In the genomic region with DNA sequence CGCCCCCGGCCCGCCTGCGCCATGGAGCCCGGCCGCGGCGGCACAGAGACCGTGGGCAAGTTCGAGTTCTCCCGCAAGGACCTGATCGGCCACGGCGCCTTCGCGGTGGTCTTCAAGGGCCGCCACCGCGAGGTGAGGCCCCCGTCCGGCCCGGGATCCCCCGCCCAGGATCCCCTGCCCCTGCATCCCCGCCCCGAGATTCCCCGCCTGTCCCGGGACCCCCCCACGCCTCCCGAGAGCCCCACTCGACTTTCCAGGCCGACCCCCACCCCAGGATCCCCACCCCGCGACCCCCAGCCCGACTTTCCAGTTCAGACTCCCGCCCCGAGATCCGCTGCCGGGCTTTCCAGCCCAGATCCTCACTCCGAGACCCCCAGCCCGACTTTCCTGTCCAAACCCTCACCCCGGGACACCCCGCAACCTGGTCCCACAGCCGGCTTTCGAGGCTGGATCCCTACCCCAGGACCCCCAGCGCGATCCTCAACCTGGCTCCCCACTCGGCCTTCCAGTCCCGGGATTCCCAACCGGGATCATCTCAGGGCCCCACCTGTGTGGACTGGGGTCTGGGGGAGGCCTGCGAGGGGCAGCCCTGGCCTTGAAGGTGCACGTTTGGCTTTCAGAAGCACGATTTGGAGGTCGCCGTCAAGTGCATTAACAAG, we compare ENCODE assay signal across 8 cellular contexts. TPM values are rescaled to one million over a fixed set of nuclear protein-coding genes. Genes with fewer than 3 reads are reported as not detected.
DNase-seq lines count a peak whose midpoint lies in the region; ATAC-seq, FAIRE-seq and TF ChIP-seq lines count a peak whose summit lies in the region.

No MANE protein-coding gene starts in this region.

- peak overlapping the region; percentile 95 to 99 for H3K27ac ChIP-seq in breast epithelium
- H3K27ac ChIP-seq in HepG2 (ENCODE audit: extremely low read length, insufficient read depth, low read length) = peak overlapping the region; percentile 79
- peak overlapping the region; percentile 89 to 99 (median 98) for H3K27ac ChIP-seq in thyroid gland

- no peaks in the 10 kb centered on the region for H3K9me3 Mint-ChIP-seq in IgD-negative memory B cell

- H3K27me3 Mint-ChIP-seq in IgD-negative memory B cell = no peaks in the 10 kb centered on the region

- in situ Hi-C loops in HepG2 (cut with HindIII; ENCODE audit: extremely low pct_ligation_motif_present, low pct_unique_long_range_greater_than_20kb) = no loop called here

- 1% methylated on average over 32 of the region's 54 CpGs for WGBS in HepG2 (ENCODE audit: low lambda C conversion rate)
- 1 to 8% methylated on average over 6 to 15 of the region's 54 CpGs for WGBS in thyroid gland, 2 donors

- ATAC-seq in HepG2 = no peak

- DNase-seq in GM12892 (ENCODE audit: insufficient read length) (peak; percentile 41), breast epithelium (ENCODE audit: low spot score in 2 of 2) (no peak), HepG2 (ENCODE audit: low spot score) (no peak), thyroid gland (peak in 1 of 2 donors; percentile 28), NCI-H510A (lab: John Stamatoyannopoulos, UW) (no peak), NCI-H524 treated with DMSO at 0.1 percent for 48 hours (lab: John Stamatoyannopoulos, UW) (no peak), cerebellar cortex (ENCODE audit: low spot score) (no peak)

- H3K4me3 ChIP-seq in breast epithelium (peak overlapping the region; percentile 66 to 83 (median 81)), HepG2 (replicated peaks in 1 of 3; ENCODE audit: insufficient read depth in 1 of 3, low read depth in 2 of 3, low read length in 3 of 3) (peak overlapping the region; percentile 66 to 82 (median 72)), thyroid gland (replicated peaks in 1 of 3) (peak overlapping the region; percentile 60 to 64 (median 62))

- no peak for FAIRE-seq in GM12892 (lab: Jason Lieb, UNC)
- no peak for FAIRE-seq in HepG2 (lab: Jason Lieb, UNC)

- peaks cover 0 to 5% (median 5%) of the 10 kb centered on the region in 3 donors for H3K4me1 Mint-ChIP-seq in IgD-negative memory B cell

- TF ChIP-seq POLR2A in GM12892 (IDR thresholded peaks at IDR 0.05; ENCODE audit: low read depth, low read length) = no peak
- TF ChIP-seq POLR2A in breast epithelium (IDR thresholded peaks at IDR 0.05) = no peak
- TF ChIP-seq POLR2A in HepG2 (IDR thresholded peaks at IDR 0.05; ENCODE audit: insufficient read depth in 1 of 2, low read depth in 2 of 2, low read length in 2 of 2) = no peak
- no peak for TF ChIP-seq POLR2A in thyroid gland (IDR thresholded peaks at IDR 0.05)

- H3K9ac ChIP-seq in HepG2 (ENCODE audit: insufficient read depth, low read depth, low read length) = peak overlapping the region; percentile 74

- CTCF ChIA-PET in HepG2 (lab: Yijun Ruan, JAX; ENCODE audit: low intra/inter-chr PET ratio, low total read pairs) = no interaction called here

- TF ChIP-seq CTCF in breast epithelium (IDR thresholded peaks at IDR 0.05) = no peak
- TF ChIP-seq CTCF in HepG2 (CRISPR knock-in tag; IDR thresholded peaks at IDR 0.05) = no peak
- TF ChIP-seq CTCF in thyroid gland (IDR thresholded peaks at IDR 0.05) = no peak

- no peak for TF ChIP-seq RAD21 in HepG2 (CRISPR knock-in tag; IDR thresholded peaks at IDR 0.05)

- H3K36me3 Mint-ChIP-seq in IgD-negative memory B cell = peaks cover 2% of the 10 kb centered on the region

- H3K79me2 ChIP-seq in HepG2 (ENCODE audit: insufficient read depth, low read length) = peaks cover 8% of the 10 kb centered on the region

- no peak for TF ChIP-seq EP300 in HepG2 (IDR thresholded peaks at IDR 0.05; ENCODE audit: low read depth in 2 of 2, low read length in 2 of 2)
- TF ChIP-seq EP300 in HepG2 (CRISPR knock-in tag; IDR thresholded peaks at IDR 0.05; ENCODE audit: borderline replicate concordance) = no peak

- peak overlapping the region; percentile 82 to 95 (median 90) for H3K4me3 Mint-ChIP-seq in IgD-negative memory B cell

- peaks cover 13% of the 10 kb centered on the region; the same call in 1 of the 2 replicates for H4K20me1 ChIP-seq in HepG2 (ENCODE audit: insufficient read depth, low read length)

- peak overlapping the region; percentile 39 to 89 (median 86) for H3K27ac Mint-ChIP-seq in IgD-negative memory B cell

- BruUV-seq in HepG2 (replicated peaks; lab: Mats Ljungman, UMichigan) = no TSS peak

- H2AFZ ChIP-seq in HepG2 (ENCODE audit: low read length) = no peak overlapping the region

- POLR2A ChIA-PET in HepG2 (lab: Yijun Ruan, JAX) = interaction anchor here (1.6 kb wide), 1 partner anchor 33 kb away, joined by 5 read pairs; no protein-coding TSS in a partner anchor

- intact Hi-C loops in breast epithelium (cut with DNase I; ENCODE audit: low total_unique reads) = no loop called here
- intact Hi-C loops in HepG2 (cut with micrococcal nuclease; ENCODE audit: unreplicated experiment) = loop anchor here (10.0 kb wide), 1 partner anchor 60 kb away; no protein-coding TSS in a partner anchor
- intact Hi-C loops in thyroid gland (cut with DNase I) = loop anchor here (2.0 kb wide), 1 partner anchor 34 kb away; a partner anchor contains a TSS

- no peaks in the 10 kb centered on the region for H3K9me3 ChIP-seq in breast epithelium
- no peaks in the 10 kb centered on the region for H3K9me3 ChIP-seq in HepG2 (ENCODE audit: low read length)
- H3K9me3 ChIP-seq in thyroid gland = no peaks in the 10 kb centered on the region

- peaks cover 4 to 7% of the 10 kb centered on the region in 2 donors for H3K4me1 ChIP-seq in breast epithelium
- H3K4me1 ChIP-seq in HepG2 (ENCODE audit: insufficient read depth, low read length) = peaks cover 24% of the 10 kb centered on the region
- peaks cover 16 to 19% of the 10 kb centered on the region in 2 donors for H3K4me1 ChIP-seq in thyroid gland

- H3K4me2 ChIP-seq in HepG2 (ENCODE audit: low read depth, low read length) = peak overlapping the region; percentile 89

- H3K27me3 ChIP-seq in breast epithelium (no peaks in the 10 kb centered on the region), HepG2 (ENCODE audit: control insufficient read depth in 1 of 2, insufficient read depth in 2 of 2, low read length in 2 of 2) (peaks cover 0 to 2% of the 10 kb centered on the region in 2 experiments; a peak in 3 of 5 replicates), thyroid gland (no peaks in the 10 kb centered on the region)

- H3K36me3 ChIP-seq in breast epithelium (no peaks in the 10 kb centered on the region), HepG2 (replicated peaks in 1 of 2; ENCODE audit: control insufficient read depth in 1 of 2, insufficient read depth in 2 of 2, low read length in 2 of 2) (peaks cover 1 to 5% of the 10 kb centered on the region in 2 experiments; a peak in 3 of 5 replicates), thyroid gland (peaks cover 0 to 3% of the 10 kb centered on the region in 2 donors)

RNA-seq across cellular contexts. Expression of a gene that starts 0.7 kb away (rescaled TPM):
- 4.1 TPM for polyA plus RNA-seq in GM12892 (2012; ENCODE audit: missing spikeins)
- 1.6 TPM for polyA plus RNA-seq in IgD-negative memory B cell
- 10 to 100 TPM; 14.8 to 18.6 (median 17.0) TPM for total RNA-seq in breast epithelium
- total RNA-seq in HepG2 (2016; rRNA removed; fragmentation: Illumina TruSeq; extraction: Trizol) = 1.7 and 2.8 TPM in 2 replicates
- total RNA-seq in HepG2 (2016; cell fraction: cytosol; rRNA removed; fragmentation: Illumina TruSeq; extraction: Trizol; ENCODE audit: low read depth) = 1.9 and 2.4 TPM in 2 replicates
- total RNA-seq in HepG2 (2016; cell fraction: insoluble cytoplasmic fraction; rRNA removed; fragmentation: Illumina TruSeq; extraction: Trizol) = 1.6 and 3.3 TPM in 2 replicates
- total RNA-seq in HepG2 (2016; cell fraction: membrane; rRNA removed; fragmentation: Illumina TruSeq; extraction: Trizol) = 1.7 and 2.8 TPM in 2 replicates
- 4.9 and 6.0 TPM in 2 replicates for total RNA-seq in HepG2 (2016; cell fraction: nucleus; rRNA removed; fragmentation: Illumina TruSeq; extraction: Trizol)
- polyA plus RNA-seq in HepG2 (2011; rRNA removed) = 10.1 and 13.9 TPM in 2 replicates
- polyA plus RNA-seq in HepG2 (2011; cell fraction: cytosol; rRNA removed) = 2.2 and 3.2 TPM in 2 replicates
- 132 and 157 TPM in 2 replicates for polyA plus RNA-seq in HepG2 (2011; cell fraction: nucleus; rRNA removed)
- 16.0 and 35.4 TPM in 2 replicates for polyA plus RNA-seq in HepG2 (2012)
- polyA plus RNA-seq in HepG2 (2016; cell fraction: cytosol; fragmentation: Illumina TruSeq; extraction: Trizol; ENCODE audit: low read depth) = 0.21 and 0.24 TPM in 2 replicates
- 3.6 and 5.0 TPM in 2 replicates for polyA plus RNA-seq in HepG2 (2016; cell fraction: insoluble cytoplasmic fraction; fragmentation: Illumina TruSeq; extraction: Trizol; ENCODE audit: low read depth)
- 0.60 and 0.72 TPM in 2 replicates for polyA plus RNA-seq in HepG2 (2016; cell fraction: membrane; fragmentation: Illumina TruSeq; extraction: Trizol; ENCODE audit: low read depth)
- 27.6 and 31.1 TPM in 2 replicates for polyA plus RNA-seq in HepG2 (2016; cell fraction: nucleus; fragmentation: Illumina TruSeq; extraction: Trizol; ENCODE audit: insufficient read depth, low read depth)
- 11.3 and 13.5 TPM in 2 replicates for polyA minus RNA-seq in HepG2 (2011; rRNA and poly(A)+ RNA removed; ENCODE audit: low replicate concordance)
- 7.8 and 10.2 TPM in 2 replicates for polyA minus RNA-seq in HepG2 (2011; cell fraction: cytosol; rRNA and poly(A)+ RNA removed)
- polyA minus RNA-seq in HepG2 (2011; cell fraction: nucleus; rRNA and poly(A)+ RNA removed) = 15.5 and 17.8 TPM in 2 replicates
- 10 to 100 TPM; 21.1 to 27.7 (median 21.7) TPM for total RNA-seq in thyroid gland

RNA-seq across cellular contexts. Expression of a gene that starts 34.0 kb away (rescaled TPM):
- 16.1 TPM for polyA plus RNA-seq in GM12892 (2012; ENCODE audit: missing spikeins)
- polyA plus RNA-seq in IgD-negative memory B cell (45.5 TPM), HepG2 (2011; rRNA removed) (19.2 and 28.3 TPM in 2 replicates)
- total RNA-seq in breast epithelium (10 to 100 TPM in 2 of 3 donors, 1 to 10 TPM in 1; 8.8 to 31.5 (median 20.9) TPM), HepG2 (2016; rRNA removed; fragmentation: Illumina TruSeq; extraction: Trizol) (23.5 and 24.7 TPM in 2 replicates), thyroid gland (10 to 100 TPM; 10.9 to 23.6 (median 16.4) TPM)
- total RNA-seq in HepG2 (2016; cell fraction: cytosol; rRNA removed; fragmentation: Illumina TruSeq; extraction: Trizol; ENCODE audit: low read depth) = 6.6 and 7.1 TPM in 2 replicates
- total RNA-seq in HepG2 (2016; cell fraction: insoluble cytoplasmic fraction; rRNA removed; fragmentation: Illumina TruSeq; extraction: Trizol) = 21.9 and 25.6 TPM in 2 replicates
- total RNA-seq in HepG2 (2016; cell fraction: membrane; rRNA removed; fragmentation: Illumina TruSeq; extraction: Trizol) = 11.7 and 15.8 TPM in 2 replicates
- 22.3 and 22.5 TPM in 2 replicates for total RNA-seq in HepG2 (2016; cell fraction: nucleus; rRNA removed; fragmentation: Illumina TruSeq; extraction: Trizol)
- 18.9 and 22.1 TPM in 2 replicates for polyA plus RNA-seq in HepG2 (2011; cell fraction: cytosol; rRNA removed)
- polyA plus RNA-seq in HepG2 (2011; cell fraction: nucleus; rRNA removed) = 51.5 and 61.7 TPM in 2 replicates
- polyA plus RNA-seq in HepG2 (2012) = 16.6 and 23.7 TPM in 2 replicates
- 6.6 and 8.0 TPM in 2 replicates for polyA plus RNA-seq in HepG2 (2016; cell fraction: cytosol; fragmentation: Illumina TruSeq; extraction: Trizol; ENCODE audit: low read depth)
- polyA plus RNA-seq in HepG2 (2016; cell fraction: insoluble cytoplasmic fraction; fragmentation: Illumina TruSeq; extraction: Trizol; ENCODE audit: low read depth) = 37.8 and 38.4 TPM in 2 replicates
- 14.2 and 18.7 TPM in 2 replicates for polyA plus RNA-seq in HepG2 (2016; cell fraction: membrane; fragmentation: Illumina TruSeq; extraction: Trizol; ENCODE audit: low read depth)
- polyA plus RNA-seq in HepG2 (2016; cell fraction: nucleus; fragmentation: Illumina TruSeq; extraction: Trizol; ENCODE audit: insufficient read depth, low read depth) = 70.5 and 72.7 TPM in 2 replicates
- 26.1 and 71.1 TPM in 2 replicates for polyA minus RNA-seq in HepG2 (2011; rRNA and poly(A)+ RNA removed; ENCODE audit: low replicate concordance)
- 10.4 and 12.3 TPM in 2 replicates for polyA minus RNA-seq in HepG2 (2011; cell fraction: cytosol; rRNA and poly(A)+ RNA removed)
- polyA minus RNA-seq in HepG2 (2011; cell fraction: nucleus; rRNA and poly(A)+ RNA removed) = 31.2 and 34.2 TPM in 2 replicates

RNA-seq across cellular contexts. Expression of a gene that starts 54.6 kb away (rescaled TPM):
- 13.5 TPM for polyA plus RNA-seq in GM12892 (2012; ENCODE audit: missing spikeins)
- polyA plus RNA-seq in IgD-negative memory B cell (11.1 TPM), HepG2 (2011; rRNA removed) (4.2 and 4.9 TPM in 2 replicates)
- total RNA-seq in breast epithelium (10 to 100 TPM; 20.3 to 27.2 (median 24.4) TPM), HepG2 (2016; rRNA removed; fragmentation: Illumina TruSeq; extraction: Trizol) (5.0 and 8.4 TPM in 2 replicates), thyroid gland (10 to 100 TPM; 22.1 to 51.8 (median 25.4) TPM)
- total RNA-seq in HepG2 (2016; cell fraction: cytosol; rRNA removed; fragmentation: Illumina TruSeq; extraction: Trizol; ENCODE audit: low read depth) = 4.7 TPM in 2 replicates
- total RNA-seq in HepG2 (2016; cell fraction: insoluble cytoplasmic fraction; rRNA removed; fragmentation: Illumina TruSeq; extraction: Trizol) = 3.7 and 7.0 TPM in 2 replicates
- 6.0 and 6.1 TPM in 2 replicates for total RNA-seq in HepG2 (2016; cell fraction: membrane; rRNA removed; fragmentation: Illumina TruSeq; extraction: Trizol)
- total RNA-seq in HepG2 (2016; cell fraction: nucleus; rRNA removed; fragmentation: Illumina TruSeq; extraction: Trizol) = 13.3 and 16.0 TPM in 2 replicates
- polyA plus RNA-seq in HepG2 (2011; cell fraction: cytosol; rRNA removed) = 2.4 and 3.4 TPM in 2 replicates
- polyA plus RNA-seq in HepG2 (2011; cell fraction: nucleus; rRNA removed) = 23.5 and 23.6 TPM in 2 replicates
- 16.1 and 16.9 TPM in 2 replicates for polyA plus RNA-seq in HepG2 (2012)
- 1.1 TPM in 2 replicates for polyA plus RNA-seq in HepG2 (2016; cell fraction: cytosol; fragmentation: Illumina TruSeq; extraction: Trizol; ENCODE audit: low read depth)
- 11.0 and 15.9 TPM in 2 replicates for polyA plus RNA-seq in HepG2 (2016; cell fraction: insoluble cytoplasmic fraction; fragmentation: Illumina TruSeq; extraction: Trizol; ENCODE audit: low read depth)
- 2.6 and 2.7 TPM in 2 replicates for polyA plus RNA-seq in HepG2 (2016; cell fraction: membrane; fragmentation: Illumina TruSeq; extraction: Trizol; ENCODE audit: low read depth)
- 43.2 and 47.1 TPM in 2 replicates for polyA plus RNA-seq in HepG2 (2016; cell fraction: nucleus; fragmentation: Illumina TruSeq; extraction: Trizol; ENCODE audit: insufficient read depth, low read depth)
- 7.5 and 11.1 TPM in 2 replicates for polyA minus RNA-seq in HepG2 (2011; rRNA and poly(A)+ RNA removed; ENCODE audit: low replicate concordance)
- polyA minus RNA-seq in HepG2 (2011; cell fraction: cytosol; rRNA and poly(A)+ RNA removed) = 7.5 and 8.3 TPM in 2 replicates
- 16.2 and 18.8 TPM in 2 replicates for polyA minus RNA-seq in HepG2 (2011; cell fraction: nucleus; rRNA and poly(A)+ RNA removed)
